Comparison of ENCODE assay signal across 11 cellular contexts in the genomic region with DNA sequence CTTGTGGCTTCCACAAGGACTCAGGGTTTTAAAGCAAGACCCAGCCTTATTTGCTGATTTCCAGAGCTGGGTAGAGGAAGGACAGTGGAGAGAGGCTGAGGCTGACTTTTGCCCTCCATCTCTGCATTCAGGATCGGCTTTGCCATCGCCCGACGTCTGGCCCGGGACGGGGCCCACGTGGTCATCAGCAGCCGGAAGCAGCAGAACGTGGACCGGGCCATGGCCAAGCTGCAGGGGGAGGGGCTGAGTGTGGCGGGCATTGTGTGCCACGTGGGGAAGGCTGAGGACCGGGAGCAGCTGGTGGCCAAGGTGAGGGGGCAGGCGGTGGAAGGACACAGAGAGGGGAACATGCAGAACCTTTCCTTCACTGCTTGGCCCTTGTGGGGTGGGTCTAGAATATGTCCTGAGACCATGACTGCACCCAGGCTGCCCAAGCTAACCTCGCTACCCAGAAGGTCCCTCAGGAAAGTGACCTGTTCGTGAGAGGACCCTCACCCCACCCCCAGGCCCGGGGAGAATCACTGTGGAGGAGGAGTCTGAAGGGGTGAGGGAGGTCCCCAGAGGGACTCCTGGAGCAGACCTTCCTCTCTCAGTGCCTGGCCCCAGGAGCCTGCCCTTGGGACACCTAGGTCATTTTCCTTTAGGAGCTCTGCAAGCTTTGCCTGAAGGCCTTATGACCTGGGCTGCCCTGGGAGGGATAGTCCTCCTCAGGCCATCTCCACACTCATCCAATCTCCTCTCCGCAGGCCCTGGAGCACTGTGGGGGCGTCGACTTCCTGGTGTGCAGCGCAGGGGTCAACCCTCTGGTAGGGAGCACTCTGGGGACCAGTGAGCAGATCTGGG. TPM values are rescaled to one million over a fixed set of nuclear protein-coding genes. Genes with fewer than 3 reads are reported as not detected.
"Had no signal": no experiment of that assay in that cellular context is flagged by ENCODE, and none has a peak within 500 bp of the region (broad histone marks: within the 10 kb centered on the region; RNA-seq: fewer than 3 reads in every experiment).

No MANE protein-coding gene starts in this region.

- H3K9me3 ChIP-seq: mucosa of descending colon, stomach had no signal

- H3K36me3 ChIP-seq: stomach had no signal

- DNase-seq: activated effector memory CD4-positive, alpha-beta T cell treated with Interleukin-2 at 50 U/mL for 16 hours; activated T-cell treated with anti-CD3 and anti-CD28 coated beads, Interleukin-2, amount 50 U/mL, for 24 hours; amygdala; immature natural killer cell; mucosa of descending colon; naive thymus-derived CD8-positive, alpha-beta T cell; nucleus accumbens; stimulated activated CD4-positive, alpha-beta T cell treated with anti-CD3 and anti-CD28 coated beads, Interleukin-4, amount 100 ng/mL, for 4 hours; stomach had no signal

- H3K4me3 ChIP-seq: mucosa of descending colon, stomach had no signal

- ATAC-seq: activated naive CD4-positive, alpha-beta T cell treated with anti-CD3 and anti-CD28 coated beads, Interleukin-2, amount 50 U/mL, for 72 hours; left lobe of liver; mucosa of descending colon; naive thymus-derived CD8-positive, alpha-beta T cell had no signal

- H3K27me3 ChIP-seq: stomach had no signal

RNA-seq across cellular contexts. Expression of a gene that starts 3.1 kb away (rescaled TPM):
- total RNA-seq: naive thymus-derived CD8-positive, alpha-beta T cell had no signal
